Comparison of ENCODE assay signal across 12 cellular contexts in genomic region chr3:174097686-174098085, GRCh38.
A peak's percentile ranks its signal among the peaks of the same experiment; 100 is the strongest.
DNase-seq lines count a peak whose midpoint lies in the region; TF ChIP-seq lines count a peak whose summit lies in the region.
"Had no signal": no experiment of that assay in that cellular context is flagged by ENCODE, and none has a peak within 500 bp of the region (broad histone marks: within the 10 kb centered on the region; RNA-seq: fewer than 3 reads in every experiment).

No MANE protein-coding gene starts in this region.

- TF ChIP-seq CTCF in WERI-Rb-1 (IDR thresholded peaks at IDR 0.05; ENCODE audit: low read depth, low read length) (no peak), retinal pigment epithelial cell (conservative IDR thresholded peaks at IDR 0.05; ENCODE audit: low read depth, low read length) (no peak), coronary artery (IDR thresholded peaks at IDR 0.05) (no peak)

- H3K4me3 ChIP-seq in WERI-Rb-1 (ENCODE audit: low read depth, low read length) (no peak overlapping the region), retinal pigment epithelial cell (ENCODE audit: low read length) (no peak overlapping the region), coronary artery (no peak overlapping the region)
- H3K4me3 ChIP-seq: GM12878, GM23338 had no signal

- no peaks in the 10 kb centered on the region for H3K27me3 ChIP-seq in WERI-Rb-1 (ENCODE audit: insufficient read depth, low read depth, severe bottlenecking)

- in situ Hi-C loops in G401 (cut with HindIII; ENCODE audit: low sequenced_read_pairs), result no loop called here

- no peaks in the 10 kb centered on the region for H3K36me3 ChIP-seq in WERI-Rb-1

- no peaks in the 10 kb centered on the region for H3K9me3 ChIP-seq in WERI-Rb-1 (ENCODE audit: severe bottlenecking)

- peak; percentile 33 for DNase-seq in G401 (ENCODE audit: low spot score)
- DNase-seq in NCI-H69 (lab: John Stamatoyannopoulos, UW), result peak; percentile 93
- peak; percentile 6 for DNase-seq in WERI-Rb-1
- peak; percentile 58 for DNase-seq in retinal pigment epithelial cell (ENCODE audit: low read depth)
- DNase-seq in coronary artery (ENCODE audit: low spot score), result no peak
- DNase-seq in GOT3 (lab: John Stamatoyannopoulos, UW), result no peak
- no peak for DNase-seq in NCI-H2029 treated with DMSO at 0.1 percent for 48 hours (lab: John Stamatoyannopoulos, UW)
- DNase-seq: CD8-positive, alpha-beta T cell; DND-41; H9 had no signal

- H3K27ac ChIP-seq in WERI-Rb-1 (no peak overlapping the region), coronary artery (no peak overlapping the region)

Comparison
In these comparisons a context has a peak if more than half of its experiments do, and no peak if none do; other contexts are left out.
1. DNase-seq: peak in G401 (single experiment), NCI-H69 (single experiment), WERI-Rb-1 (single experiment) and retinal pigment epithelial cell (single experiment); none in coronary artery (single experiment), GOT3 (single experiment) and NCI-H2029 treated with DMSO at 0.1 percent for 48 hours (single experiment).